In genomic region chr1:195064358-195064757, GRCh38 we compare ENCODE assay signal across 25 cellular contexts.
"Had no signal": no experiment of that assay in that cellular context is flagged by ENCODE, and none has a peak within 500 bp of the region (broad histone marks: within the 10 kb centered on the region; RNA-seq: fewer than 3 reads in every experiment).

No MANE protein-coding gene starts in this region.

- H3K27me3 ChIP-seq: colonic mucosa, esophagus squamous epithelium, gastrocnemius medialis, heart right ventricle, left lung had no signal

- ATAC-seq: effector memory CD8-positive, alpha-beta T cell; esophagus mucosa; gastrocnemius medialis; heart right ventricle; left cardiac atrium; left lung; left ventricle myocardium superior; lower lobe of right lung; mucosa of descending colon had no signal

- H3K36me3 ChIP-seq: colonic mucosa, esophagus squamous epithelium, gastrocnemius medialis, heart right ventricle, left lung, lower lobe of right lung had no signal

- H3K27ac ChIP-seq: colonic mucosa, epithelial cell of prostate, esophagus squamous epithelium, gastrocnemius medialis, heart right ventricle, left lung, lower lobe of right lung had no signal

- DNase-seq: colonic mucosa; cortex of kidney; effector CD8-positive, alpha-beta T cell; effector memory CD8-positive, alpha-beta T cell; endodermal cell; erythroblast; esophagus squamous epithelium; foreskin fibroblast; foreskin melanocyte; gastrocnemius medialis; glutamatergic neuron; head of caudate nucleus; heart right ventricle; hippocampal formation; left cardiac atrium; left lung; left ventricle myocardium superior; lower lobe of right lung; mesenchymal stem cell; mucosa of descending colon had no signal

- H3K4me3 ChIP-seq: colonic mucosa, esophagus squamous epithelium, gastrocnemius medialis, heart right ventricle, left lung, lower lobe of right lung, mucosa of descending colon had no signal

- FAIRE-seq: endometrium, islet of Langerhans, keratinocyte had no signal

- H3K9me3 ChIP-seq: colonic mucosa, esophagus squamous epithelium, gastrocnemius medialis, left lung, lower lobe of right lung, mucosa of descending colon had no signal

- H3K4me1 ChIP-seq: colonic mucosa, esophagus squamous epithelium, gastrocnemius medialis, heart right ventricle, left lung, lower lobe of right lung had no signal
